ENCODE assay signal across 8 cellular contexts in the genomic region with DNA sequence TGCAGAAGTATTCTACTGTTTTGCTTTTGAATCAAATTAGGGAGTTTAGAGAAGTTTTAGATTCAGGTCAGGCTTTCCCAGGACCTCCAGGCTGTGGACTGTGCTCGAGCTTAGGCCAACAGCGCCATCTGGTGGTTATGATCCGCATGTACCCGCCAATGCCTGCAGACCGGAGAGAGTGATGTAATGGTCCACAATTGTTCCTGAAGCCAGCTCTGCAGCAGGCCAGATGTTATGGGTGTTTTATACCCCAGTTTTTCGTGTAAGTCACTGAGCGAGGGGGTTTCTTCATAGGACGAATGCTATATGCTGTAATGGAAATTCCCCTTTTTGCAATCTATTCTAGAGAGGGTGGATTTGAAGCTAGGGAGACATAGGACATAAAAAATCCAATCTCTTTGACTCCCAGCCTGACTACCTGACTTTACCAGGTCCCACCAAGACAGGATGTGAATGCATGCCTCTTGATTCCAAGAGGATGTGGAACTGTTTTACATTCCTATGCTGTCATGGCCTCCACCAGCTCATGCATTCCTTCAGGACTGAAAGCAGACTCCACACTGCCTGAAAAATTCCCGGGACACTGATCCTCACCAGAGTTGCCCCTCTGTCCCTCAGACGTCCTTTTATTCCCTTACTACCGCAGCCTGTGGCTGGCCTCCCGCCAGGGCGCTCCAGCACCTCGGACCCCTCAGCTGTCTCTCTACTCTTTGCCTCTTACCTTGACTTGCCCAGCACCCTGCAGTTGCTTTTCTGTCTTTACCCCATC. TPM values are rescaled to one million over a fixed set of nuclear protein-coding genes. Genes with fewer than 3 reads are reported as not detected.
A peak's percentile ranks its signal among the peaks of the same experiment; 100 is the strongest.
DNase-seq lines count a peak whose midpoint lies in the region; ATAC-seq, FAIRE-seq and TF ChIP-seq lines count a peak whose summit lies in the region.

No MANE protein-coding gene starts in this region.

- CTCF ChIA-PET in A549 (lab: Yijun Ruan, JAX) (interaction anchor here (0.6 to 3.3 kb wide), 26 partner anchors 8 to 1405 kb away, joined by 3 to 39 read pairs (median 4); a partner anchor contains a TSS), WTC11 (lab: Charles Lee) (interaction anchor here (0.5 to 3.1 kb wide), 47 partner anchors 8 to 1511 kb away, joined by 3 to 28 read pairs (median 4); a partner anchor contains a TSS)

- peaks cover 28% of the 10 kb centered on the region for H3K27me3 Mint-ChIP-seq in WTC11 (ENCODE audit: low read depth)
- H3K27me3 Mint-ChIP-seq in central memory CD8-positive, alpha-beta T cell = peaks cover 61% of the 10 kb centered on the region

- H3K4me1 Mint-ChIP-seq in WTC11 = peaks cover 19% of the 10 kb centered on the region
- H3K4me1 Mint-ChIP-seq in central memory CD8-positive, alpha-beta T cell = no peaks in the 10 kb centered on the region

- no peaks in the 10 kb centered on the region for H3K9me3 ChIP-seq in A549

- peak overlapping the region; percentile 67 for H3K27ac Mint-ChIP-seq in WTC11
- no peak overlapping the region for H3K27ac Mint-ChIP-seq in central memory CD8-positive, alpha-beta T cell (ENCODE audit: low read depth)

- no peak overlapping the region for H3K27ac ChIP-seq in A549

- peaks cover 8% of the 10 kb centered on the region for H3K9me3 Mint-ChIP-seq in WTC11
- H3K9me3 Mint-ChIP-seq in central memory CD8-positive, alpha-beta T cell = no peaks in the 10 kb centered on the region

- POLR2A ChIA-PET in A549 (lab: Yijun Ruan, JAX) (interaction anchor here (1.1 kb wide), 1 partner anchor 1404 kb away, joined by 3 read pairs; no protein-coding TSS in a partner anchor), WTC11 (lab: Charles Lee) (interaction anchor here (0.5 to 1.3 kb wide), 6 partner anchors 34 to 696 kb away, joined by 3 read pairs; a partner anchor contains a TSS)

- TF ChIP-seq POLR2A in A549 (IDR thresholded peaks at IDR 0.05; ENCODE audit: low read length) = no peak

- TF ChIP-seq EP300 in A549 (IDR thresholded peaks at IDR 0.05) = no peak

- H3K4me3 ChIP-seq in A549 = peak overlapping the region; percentile 30; the same call in 2 of the 3 replicates

- H3K4me3 Mint-ChIP-seq in WTC11 = peak overlapping the region; percentile 75
- peak overlapping the region; percentile 49 for H3K4me3 Mint-ChIP-seq in central memory CD8-positive, alpha-beta T cell

- WGBS in A549 (ENCODE audit: missing lambda C conversion rate) = 1% methylated on average over 11 of the region's 14 CpGs

- TF ChIP-seq CTCF in A549 (IDR thresholded peaks at IDR 0.05) = peak; percentile 73
- peak; percentile 96 for TF ChIP-seq CTCF in WTC11 (IDR thresholded peaks at IDR 0.05)

- FAIRE-seq in A549 (lab: Jason Lieb, UNC) = no peak

- peak; percentile 58 to 67 for DNase-seq in A549 (ENCODE audit: low read depth in 1 of 2, low spot score in 1 of 2)
- DNase-seq in NCI-H2107 treated with DMSO at 0.1 percent for 48 hours (lab: John Stamatoyannopoulos, UW; ENCODE audit: unreplicated experiment) = peak; percentile 62
- peak; percentile 94 for DNase-seq in WTC11 (ENCODE audit: low spot score)
- DNase-seq in central memory CD8-positive, alpha-beta T cell (ENCODE audit: low spot score in 2 of 2) = peak; percentile 69
- peak; percentile 94 for DNase-seq in islet precursor cell
- peak; percentile 74 to 88 (median 75) for DNase-seq in stimulated activated CD4-positive, alpha-beta T cell treated with anti-CD3 and anti-CD28 coated beads, Interleukin-12 subunit alpha, Interleukin-12 subunit beta, amount 100 ng/mL, for 48 hours (ENCODE audit: low read depth in 2 of 3, low spot score in 1 of 3)

- TF ChIP-seq RAD21 in A549 (conservative IDR thresholded peaks at IDR 0.05 in 1 of 2, IDR thresholded peaks at IDR 0.05 in 1 of 2) = peak; percentile 78

- peak overlapping the region; percentile 80 for H3K4me2 ChIP-seq in A549

- ATAC-seq in A549 (peak; percentile 97 to 99), GM18502 (IDR thresholded peaks at IDR 0.05; ENCODE audit: poor library complexity, unreplicated experiment) (peak; percentile 84), HG02973 (IDR thresholded peaks at IDR 0.05; ENCODE audit: unreplicated experiment) (peak; percentile 80), WTC11 (peak; percentile 90)
- ATAC-seq in central memory CD8-positive, alpha-beta T cell (replicated peaks; ENCODE audit: extremely low read depth, poor library complexity, severe bottlenecking) = peak; percentile 83

- no peaks in the 10 kb centered on the region for H3K4me1 ChIP-seq in A549

- peaks cover 6% of the 10 kb centered on the region; the same call in 1 of the 2 replicates for H3K36me3 Mint-ChIP-seq in WTC11
- H3K36me3 Mint-ChIP-seq in central memory CD8-positive, alpha-beta T cell (ENCODE audit: insufficient read depth) = peaks cover 5% of the 10 kb centered on the region

TF ChIP-seq in A549, 52 proteins besides CTCF, POLR2A, EP300 and RAD21:
- TF ChIP-seq GATA3 (IDR thresholded peaks at IDR 0.05; ENCODE audit: borderline replicate concordance) = no peak
- no peak for TF ChIP-seq NR3C1 (IDR thresholded peaks at IDR 0.05)
- peak; percentile 71 for TF ChIP-seq SMC3 (IDR thresholded peaks at IDR 0.05)
- TF ChIP-seq RCOR1 (IDR thresholded peaks at IDR 0.05; ENCODE audit: low read depth, low read length) = no peak

TF ChIP-seq in WTC11, 78 proteins besides CTCF, POLR2A, EP300 and RAD21 (continues in another document):
- TF ChIP-seq ZNF219 (CRISPR knock-in tag; IDR thresholded peaks at IDR 0.05; ENCODE audit: borderline replicate concordance) = no peak
- TF ChIP-seq, protein P1, sequence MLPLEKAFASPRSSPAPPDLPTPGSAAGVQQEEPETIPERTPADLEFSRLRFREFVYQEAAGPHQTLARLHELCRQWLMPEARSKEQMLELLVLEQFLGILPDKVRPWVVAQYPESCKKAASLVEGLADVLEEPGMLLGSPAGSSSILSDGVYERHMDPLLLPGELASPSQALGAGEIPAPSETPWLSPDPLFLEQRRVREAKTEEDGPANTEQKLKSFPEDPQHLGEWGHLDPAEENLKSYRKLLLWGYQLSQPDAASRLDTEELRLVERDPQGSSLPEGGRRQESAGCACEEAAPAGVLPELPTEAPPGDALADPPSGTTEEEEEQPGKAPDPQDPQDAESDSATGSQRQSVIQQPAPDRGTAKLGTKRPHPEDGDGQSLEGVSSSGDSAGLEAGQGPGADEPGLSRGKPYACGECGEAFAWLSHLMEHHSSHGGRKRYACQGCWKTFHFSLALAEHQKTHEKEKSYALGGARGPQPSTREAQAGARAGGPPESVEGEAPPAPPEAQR (CRISPR knock-in tag; IDR thresholded peaks at IDR 0.05) = no peak
- TF ChIP-seq, protein P2, sequence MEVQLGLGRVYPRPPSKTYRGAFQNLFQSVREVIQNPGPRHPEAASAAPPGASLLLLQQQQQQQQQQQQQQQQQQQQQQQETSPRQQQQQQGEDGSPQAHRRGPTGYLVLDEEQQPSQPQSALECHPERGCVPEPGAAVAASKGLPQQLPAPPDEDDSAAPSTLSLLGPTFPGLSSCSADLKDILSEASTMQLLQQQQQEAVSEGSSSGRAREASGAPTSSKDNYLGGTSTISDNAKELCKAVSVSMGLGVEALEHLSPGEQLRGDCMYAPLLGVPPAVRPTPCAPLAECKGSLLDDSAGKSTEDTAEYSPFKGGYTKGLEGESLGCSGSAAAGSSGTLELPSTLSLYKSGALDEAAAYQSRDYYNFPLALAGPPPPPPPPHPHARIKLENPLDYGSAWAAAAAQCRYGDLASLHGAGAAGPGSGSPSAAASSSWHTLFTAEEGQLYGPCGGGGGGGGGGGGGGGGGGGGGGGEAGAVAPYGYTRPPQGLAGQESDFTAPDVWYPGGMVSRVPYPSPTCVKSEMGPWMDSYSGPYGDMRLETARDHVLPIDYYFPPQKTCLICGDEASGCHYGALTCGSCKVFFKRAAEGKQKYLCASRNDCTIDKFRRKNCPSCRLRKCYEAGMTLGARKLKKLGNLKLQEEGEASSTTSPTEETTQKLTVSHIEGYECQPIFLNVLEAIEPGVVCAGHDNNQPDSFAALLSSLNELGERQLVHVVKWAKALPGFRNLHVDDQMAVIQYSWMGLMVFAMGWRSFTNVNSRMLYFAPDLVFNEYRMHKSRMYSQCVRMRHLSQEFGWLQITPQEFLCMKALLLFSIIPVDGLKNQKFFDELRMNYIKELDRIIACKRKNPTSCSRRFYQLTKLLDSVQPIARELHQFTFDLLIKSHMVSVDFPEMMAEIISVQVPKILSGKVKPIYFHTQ (CRISPR knock-in tag; IDR thresholded peaks at IDR 0.05) = no peak
- no peak for TF ChIP-seq FOXJ3 (CRISPR knock-in tag; IDR thresholded peaks at IDR 0.05; ENCODE audit: borderline replicate concordance)
- TF ChIP-seq, protein P3, sequence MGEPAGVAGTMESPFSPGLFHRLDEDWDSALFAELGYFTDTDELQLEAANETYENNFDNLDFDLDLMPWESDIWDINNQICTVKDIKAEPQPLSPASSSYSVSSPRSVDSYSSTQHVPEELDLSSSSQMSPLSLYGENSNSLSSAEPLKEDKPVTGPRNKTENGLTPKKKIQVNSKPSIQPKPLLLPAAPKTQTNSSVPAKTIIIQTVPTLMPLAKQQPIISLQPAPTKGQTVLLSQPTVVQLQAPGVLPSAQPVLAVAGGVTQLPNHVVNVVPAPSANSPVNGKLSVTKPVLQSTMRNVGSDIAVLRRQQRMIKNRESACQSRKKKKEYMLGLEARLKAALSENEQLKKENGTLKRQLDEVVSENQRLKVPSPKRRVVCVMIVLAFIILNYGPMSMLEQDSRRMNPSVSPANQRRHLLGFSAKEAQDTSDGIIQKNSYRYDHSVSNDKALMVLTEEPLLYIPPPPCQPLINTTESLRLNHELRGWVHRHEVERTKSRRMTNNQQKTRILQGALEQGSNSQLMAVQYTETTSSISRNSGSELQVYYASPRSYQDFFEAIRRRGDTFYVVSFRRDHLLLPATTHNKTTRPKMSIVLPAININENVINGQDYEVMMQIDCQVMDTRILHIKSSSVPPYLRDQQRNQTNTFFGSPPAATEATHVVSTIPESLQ (CRISPR knock-in tag; IDR thresholded peaks at IDR 0.05) = no peak
- TF ChIP-seq ELF4 (CRISPR knock-in tag; IDR thresholded peaks at IDR 0.05; ENCODE audit: low read depth) = no peak
- TF ChIP-seq IRF2 (CRISPR knock-in tag; IDR thresholded peaks at IDR 0.05; ENCODE audit: borderline replicate concordance, low read depth) = no peak

RNA-seq across cellular contexts. Expression of a gene that starts 41.2 kb away (rescaled TPM):
- polyA plus RNA-seq in A549 (2011; rRNA removed) (not detected in 2 replicates), A549 (2017; fragmentation: RNase III; extraction: RNeasy Plus Mini Kit Qiagen cat#74134 plus additional on column Dnase treatment) (not detected in 3 replicates)
- not detected in 2 replicates for polyA plus RNA-seq in A549 (2012; cell fraction: cytosol; rRNA removed)
- polyA plus RNA-seq in A549 (2012; cell fraction: nucleus; rRNA removed) = not detected in 2 replicates
- polyA minus RNA-seq in A549 (2011; rRNA and poly(A)+ RNA removed) = not detected in 2 replicates
- 0.16 to 0.21 TPM in 2 of 3 replicates, not detected in the other for total RNA-seq in WTC11 (2021)
